Comparison of ENCODE assay signal across 22 cellular contexts in the genomic region with DNA sequence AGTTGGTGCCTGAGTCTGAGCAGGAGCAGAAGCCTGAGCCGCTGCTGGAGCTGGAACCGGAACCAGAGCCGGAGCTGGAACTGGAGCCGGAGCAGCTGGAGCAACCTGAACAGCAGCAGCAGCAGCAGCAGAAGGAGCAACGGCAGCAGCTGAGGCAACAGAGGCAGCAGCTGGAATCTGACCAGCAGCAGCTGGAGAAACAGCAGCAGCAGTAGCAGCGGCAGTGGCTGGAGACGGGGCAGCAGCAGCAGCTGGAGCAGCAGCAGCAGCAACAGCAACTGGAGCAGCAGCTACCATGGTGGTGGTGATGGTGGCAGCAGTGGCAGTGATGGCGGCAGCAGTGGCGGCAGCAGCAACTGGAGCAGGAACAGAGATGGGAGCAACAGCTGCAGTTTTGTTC.
"Had no signal": no experiment of that assay in that cellular context is flagged by ENCODE, and none has a peak within 500 bp of the region (broad histone marks: within the 10 kb centered on the region; RNA-seq: fewer than 3 reads in every experiment).

No MANE protein-coding gene starts in this region.

- H2AFZ ChIP-seq: parathyroid adenoma had no signal

- H3K27me3 ChIP-seq: esophagus muscularis mucosa, foreskin keratinocyte, gastroesophageal sphincter, neutrophil, right atrium auricular region, suprapubic skin had no signal

- DNase-seq: dermis blood vessel endothelial cell; effector memory CD4-positive, alpha-beta T cell; foreskin keratinocyte; hippocampal formation; kidney glomerular epithelial cell; left colon; natural killer cell; stimulated activated CD4-positive, alpha-beta T cell treated with anti-CD3 and anti-CD28 coated beads, Interleukin-2, amount 100 ng/mL, for 24 hours; stimulated activated CD4-positive, alpha-beta T cell treated with anti-CD3 and anti-CD28 coated beads, Interleukin-4, amount 100 ng/mL, for 4 hours; stimulated activated naive CD8-positive, alpha-beta T cell treated with anti-CD3 and anti-CD28 coated beads, Interleukin-15, amount 100 ng/mL, for 72 hours had no signal

- H3K27ac ChIP-seq: coronary artery, esophagus muscularis mucosa, foreskin keratinocyte, gastroesophageal sphincter, heart left ventricle, neutrophil, parathyroid adenoma, prostate gland, right atrium auricular region, suprapubic skin had no signal

- H3K4me3 ChIP-seq: coronary artery, esophagus muscularis mucosa, gastroesophageal sphincter, heart left ventricle, lung, prostate gland, right atrium auricular region, suprapubic skin had no signal

- H3K4me1 ChIP-seq: esophagus muscularis mucosa, foreskin keratinocyte, gastroesophageal sphincter, heart left ventricle, parathyroid adenoma, prostate gland, right atrium auricular region, suprapubic skin had no signal

- H3K9me3 ChIP-seq: esophagus muscularis mucosa, gastroesophageal sphincter, neutrophil, prostate gland, right atrium auricular region, suprapubic skin had no signal

- H3K36me3 ChIP-seq: neutrophil, prostate gland had no signal

- H3K9ac ChIP-seq: parathyroid adenoma had no signal

- H3K79me2 ChIP-seq: parathyroid adenoma had no signal

- ATAC-seq: foreskin keratinocyte; gastroesophageal sphincter; heart left ventricle; left colon; natural killer cell; sciatic nerve; stimulated activated memory B cell treated with anti-CD40 and anti-IgM and Interleukin-4, amounts not matched to agents 10 μg/mL and 1 μg/mL and 100 μg/mL, for 72 hours; stimulated activated naive CD8-positive, alpha-beta T cell treated with anti-CD3 and anti-CD28 coated beads, Interleukin-15, amount 100 ng/mL, for 72 hours had no signal
